Comparison of ENCODE assay signal across 11 cellular contexts in genomic region chr9:126614455-126615248, GRCh38. TPM values are rescaled to one million over a fixed set of nuclear protein-coding genes. Genes with fewer than 3 reads are reported as not detected.
DNase-seq lines count a peak whose midpoint lies in the region; ATAC-seq and TF ChIP-seq lines count a peak whose summit lies in the region.
"Had no signal": no experiment of that assay in that cellular context is flagged by ENCODE, and none has a peak within 500 bp of the region (broad histone marks: within the 10 kb centered on the region; RNA-seq: fewer than 3 reads in every experiment).

No MANE protein-coding gene starts in this region.

- H3K36me3 ChIP-seq in CD4-positive, CD25-positive, alpha-beta regulatory T cell (ENCODE audit: control insufficient read depth, insufficient read depth, low read length): no peaks in the 10 kb centered on the region
- H3K36me3 ChIP-seq in breast epithelium: no peaks in the 10 kb centered on the region
- H3K36me3 ChIP-seq in transverse colon: no peaks in the 10 kb centered on the region
- H3K36me3 ChIP-seq: vagina had no signal

- no peak for TF ChIP-seq EP300 in transverse colon (IDR thresholded peaks at IDR 0.05; ENCODE audit: low read depth)

- H3K4me1 ChIP-seq in CD4-positive, CD25-positive, alpha-beta regulatory T cell (ENCODE audit: control insufficient read depth, insufficient read depth, low read length, poor library complexity, severe bottlenecking): peaks cover 36% of the 10 kb centered on the region
- peaks cover 0 to 11% of the 10 kb centered on the region in 2 donors for H3K4me1 ChIP-seq in breast epithelium
- H3K4me1 ChIP-seq in transverse colon: peaks cover 6 to 58% (median 33%) of the 10 kb centered on the region in 4 donors

- no peak for TF ChIP-seq CTCF in GM20000 (IDR thresholded peaks at IDR 0.05; ENCODE audit: extremely low read depth, missing control alignments)
- TF ChIP-seq CTCF in breast epithelium (IDR thresholded peaks at IDR 0.05): no peak
- TF ChIP-seq CTCF in neural crest cell (conservative IDR thresholded peaks at IDR 0.05): no peak
- TF ChIP-seq CTCF in transverse colon (IDR thresholded peaks at IDR 0.05): no peak

- TF ChIP-seq POLR2A in breast epithelium (IDR thresholded peaks at IDR 0.05) (no peak), transverse colon (IDR thresholded peaks at IDR 0.05) (no peak)

- no peaks in the 10 kb centered on the region for H3K36me3 Mint-ChIP-seq in CD4-positive, CD25-positive, alpha-beta regulatory T cell
- no peaks in the 10 kb centered on the region for H3K36me3 Mint-ChIP-seq in neural crest cell (ENCODE audit: low read depth)

- DNase-seq in CD4-positive, CD25-positive, alpha-beta regulatory T cell: no peak
- DNase-seq in GM20000 (ENCODE audit: low spot score) (peak; percentile 68), breast epithelium (ENCODE audit: low spot score in 2 of 2) (no peak), neural crest cell (ENCODE audit: low read depth, low spot score) (no peak), transverse colon (no peak), occipital lobe (lab: John Stamatoyannopoulos, UW) (no peak), NCI-H146 treated with DMSO at 0.1 percent for 48 hours (lab: John Stamatoyannopoulos, UW; ENCODE audit: unreplicated experiment) (no peak)
- DNase-seq in stimulated activated CD4-positive, alpha-beta T cell treated with anti-CD3 and anti-CD28 coated beads, Interleukin-2, amount 100 ng/mL, for 24 hours: no peak
- DNase-seq: dorsolateral prefrontal cortex, PC-9 had no signal

- ATAC-seq in CD4-positive, CD25-positive, alpha-beta regulatory T cell (ENCODE audit: low read depth in 2 of 2): no peak

- no peaks in the 10 kb centered on the region for H3K9me3 ChIP-seq in CD4-positive, CD25-positive, alpha-beta regulatory T cell (ENCODE audit: control insufficient read depth in 2 of 2, low read length in 2 of 2)
- H3K9me3 ChIP-seq in breast epithelium (no peaks in the 10 kb centered on the region), transverse colon (no peaks in the 10 kb centered on the region)
- H3K9me3 ChIP-seq: vagina had no signal

- peaks cover 25% of the 10 kb centered on the region for H3K27me3 ChIP-seq in CD4-positive, CD25-positive, alpha-beta regulatory T cell (ENCODE audit: control insufficient read depth, insufficient read depth, low read length)
- H3K27me3 ChIP-seq in breast epithelium (peaks cover 4 to 28% of the 10 kb centered on the region in 2 donors), transverse colon (peaks cover 94% of the 10 kb centered on the region)

- H3K27me3 Mint-ChIP-seq in CD4-positive, CD25-positive, alpha-beta regulatory T cell: peaks cover 72% of the 10 kb centered on the region
- H3K27me3 Mint-ChIP-seq in neural crest cell (ENCODE audit: low read depth): peaks cover 90% of the 10 kb centered on the region

- intact Hi-C loops in breast epithelium (cut with DNase I; ENCODE audit: low total_unique reads) (loop anchor here (5.0 kb wide), 1 partner anchor 843 kb away; no protein-coding TSS in a partner anchor), transverse colon (cut with DNase I; ENCODE audit: low total_unique reads) (loop anchor here (10.0 kb wide), 1 partner anchor 160 kb away; no protein-coding TSS in a partner anchor)

- no peak overlapping the region for H3K27ac ChIP-seq in CD4-positive, CD25-positive, alpha-beta regulatory T cell (ENCODE audit: insufficient read depth, low read length, poor library complexity, severe bottlenecking)
- peak overlapping the region; percentile 91 to 93 for H3K27ac ChIP-seq in breast epithelium
- no peak overlapping the region for H3K27ac ChIP-seq in transverse colon
- H3K27ac ChIP-seq: dorsolateral prefrontal cortex, PC-9, vagina had no signal

- in situ Hi-C loops in transverse colon (cut with MboI; ENCODE audit: low pct_ligation_motif_present in 1 of 4, low pct_unique_long_range_greater_than_20kb in 1 of 4, low sequenced_read_pairs in 3 of 4): loop anchor here in 1 of 4 donors (25.0 kb wide), 1 partner anchor 173 kb away; no protein-coding TSS in a partner anchor

- peaks cover 0 to 36% (median 11%) of the 10 kb centered on the region in 4 donors for H3K4me1 Mint-ChIP-seq in CD4-positive, CD25-positive, alpha-beta regulatory T cell
- H3K4me1 Mint-ChIP-seq in neural crest cell: peaks cover 25% of the 10 kb centered on the region

- H3K4me3 Mint-ChIP-seq in CD4-positive, CD25-positive, alpha-beta regulatory T cell: peak overlapping the region; percentile 9 to 82 (median 50)
- peak overlapping the region; percentile 82 for H3K4me3 Mint-ChIP-seq in neural crest cell

- H3K9me3 Mint-ChIP-seq in CD4-positive, CD25-positive, alpha-beta regulatory T cell: no peaks in the 10 kb centered on the region
- H3K9me3 Mint-ChIP-seq in neural crest cell: no peaks in the 10 kb centered on the region

- 12% methylated on average over 61 of the region's 66 CpGs; no CpG with 5 or more reads in 1 of the 2 donors for WGBS in transverse colon (ENCODE audit: low coverage in 1 of 2), 2 donors

- H3K27ac Mint-ChIP-seq in CD4-positive, CD25-positive, alpha-beta regulatory T cell: no peak overlapping the region
- H3K27ac Mint-ChIP-seq in neural crest cell (ENCODE audit: unreplicated experiment): no peak overlapping the region

- no peak overlapping the region for H3K4me3 ChIP-seq in CD4-positive, CD25-positive, alpha-beta regulatory T cell (ENCODE audit: low read depth, low read length)
- H3K4me3 ChIP-seq in breast epithelium: peak overlapping the region; percentile 23 to 84 (median 66)
- peak overlapping the region in 1 of 4 donors; percentile 24 for H3K4me3 ChIP-seq in transverse colon
- H3K4me3 ChIP-seq: PC-9 had no signal

RNA-seq across cellular contexts. Expression of gene LMX1B, which starts 0.9 kb away (rescaled TPM):
- not detected for total RNA-seq in CD4-positive, CD25-positive, alpha-beta regulatory T cell
- polyA plus RNA-seq in CD4-positive, CD25-positive, alpha-beta regulatory T cell: not detected
- total RNA-seq in breast epithelium (10 to 100 TPM in 1 of 3 donors, 1 to 10 TPM in 1, under 1 TPM in 1; 0.16 to 20.3 (median 9.2) TPM), neural crest cell (6.9 and 10.5 TPM in 2 replicates), transverse colon (under 1 TPM in 1 of 4 donors, not detected in 3; 0.64 TPM), occipital lobe (not detected)
- total RNA-seq: PC-9, vagina had no signal

Comparison
In these comparisons a context has a peak if more than half of its experiments do, and no peak if none do; other contexts are left out.
1. H3K27ac ChIP-seq: peak in breast epithelium (2 of 2); none in CD4-positive, CD25-positive, alpha-beta regulatory T cell (single experiment) and transverse colon (0 of 4).